ENCODE assay signal across 21 cellular contexts in genomic region chr6:163583558-163583957, GRCh38.
DNase-seq lines count a peak whose midpoint lies in the region; ATAC-seq and TF ChIP-seq lines count a peak whose summit lies in the region.
"Had no signal": no experiment of that assay in that cellular context is flagged by ENCODE, and none has a peak within 500 bp of the region (broad histone marks: within the 10 kb centered on the region; RNA-seq: fewer than 3 reads in every experiment).

No MANE protein-coding gene starts in this region.

- H3K4me1 Mint-ChIP-seq in Calu3 (ENCODE audit: low read depth, unreplicated experiment), result peaks cover 23% of the 10 kb centered on the region

- 67% methylated on average over 7 of the region's 7 CpGs for WGBS in liver
- 95% methylated on average over 7 of the region's 7 CpGs for WGBS in mammary epithelial cell (ENCODE audit: low coverage, missing lambda C conversion rate)

- H3K4me3 ChIP-seq in Panc1 (ENCODE audit: low read depth in 2 of 2, low read length in 2 of 2) (no peak overlapping the region), liver (ENCODE audit: low read depth in 1 of 3, low read length in 3 of 3) (no peak overlapping the region), mammary epithelial cell (replicated peaks in 1 of 3; ENCODE audit: insufficient read depth in 1 of 3, low read depth in 2 of 3, low read length in 3 of 3) (no peak overlapping the region)
- H3K4me3 ChIP-seq: GM23248 had no signal

- H4K20me1 ChIP-seq in mammary epithelial cell (ENCODE audit: insufficient read depth, low read length), result no peaks in the 10 kb centered on the region

- H3K36me3 ChIP-seq in Panc1 (ENCODE audit: control insufficient read depth, insufficient read depth, low read length) (no peaks in the 10 kb centered on the region), liver (ENCODE audit: control insufficient read depth in 4 of 4, insufficient read depth in 3 of 4, low read depth in 1 of 4, low read length in 3 of 4) (no peaks in the 10 kb centered on the region), mammary epithelial cell (ENCODE audit: insufficient read depth, low read length) (no peaks in the 10 kb centered on the region)

- H3K27ac ChIP-seq in Panc1 (ENCODE audit: low read length) (no peak overlapping the region), liver (ENCODE audit: low read depth in 1 of 2, low read length in 2 of 2) (no peak overlapping the region), mammary epithelial cell (ENCODE audit: insufficient read depth, low read depth, low read length) (no peak overlapping the region)
- H3K27ac ChIP-seq: C4-2B, GM23248, KMS-11 had no signal

- H3K9me3 ChIP-seq in Panc1 (ENCODE audit: control insufficient read depth, insufficient read depth, low read depth, low read length) (no peaks in the 10 kb centered on the region), liver (ENCODE audit: control insufficient read depth in 4 of 4, low read length in 3 of 4) (no peaks in the 10 kb centered on the region), mammary epithelial cell (replicated peaks; ENCODE audit: insufficient read depth, low read length) (no peaks in the 10 kb centered on the region)

- BruUV-seq in Calu3 (replicated peaks; lab: Mats Ljungman, UMichigan), result no TSS peak
- BruUV-seq in Panc1 (replicated peaks; lab: Mats Ljungman, UMichigan), result no TSS peak
- BruUV-seq in mammary epithelial cell (replicated peaks; lab: Mats Ljungman, UMichigan), result no TSS peak

- no peak overlapping the region for H3K4me3 Mint-ChIP-seq in Calu3 (ENCODE audit: low read depth, unreplicated experiment)
- H3K4me3 Mint-ChIP-seq: CD8-positive, alpha-beta memory T cell had no signal

- H3K4me1 ChIP-seq in Panc1 (ENCODE audit: control insufficient read depth, insufficient read depth, low read length), result peaks cover 3% of the 10 kb centered on the region; the same call in 1 of the 2 replicates
- peaks cover 0 to 8% (median 4%) of the 10 kb centered on the region in 4 donors for H3K4me1 ChIP-seq in liver (ENCODE audit: control insufficient read depth in 4 of 4, insufficient read depth in 4 of 4, low read length in 3 of 4)
- peaks cover 23% of the 10 kb centered on the region for H3K4me1 ChIP-seq in mammary epithelial cell (ENCODE audit: insufficient read depth, low read length)

- dilution Hi-C loops in mammary epithelial cell (cut with HindIII; ENCODE audit: low sequenced_read_pairs), result no loop called here

- H3K36me3 Mint-ChIP-seq in Calu3 (ENCODE audit: insufficient read depth, unreplicated experiment), result peaks cover 43% of the 10 kb centered on the region
- H3K36me3 Mint-ChIP-seq: CD8-positive, alpha-beta memory T cell had no signal

- ATAC-seq in Panc1 (0 out of 2 replicates have a peak, but pooled peaks have one; percentile 10), GM18868 (IDR thresholded peaks at IDR 0.05; ENCODE audit: unreplicated experiment) (no peak)

- H3K9ac ChIP-seq in liver (ENCODE audit: low read depth in 1 of 2, low read length in 2 of 2), result no peak overlapping the region
- H3K9ac ChIP-seq in mammary epithelial cell (ENCODE audit: insufficient read depth, low read length), result no peak overlapping the region
- H3K9ac ChIP-seq: GM23248, KMS-11 had no signal

- TF ChIP-seq CTCF in Calu3 (IDR thresholded peaks at IDR 0.05; ENCODE audit: unreplicated experiment) (no peak), Panc1 (IDR thresholded peaks at IDR 0.05) (no peak), liver (IDR thresholded peaks at IDR 0.05; ENCODE audit: low read depth, low read length, missing input control) (no peak), mammary epithelial cell (conservative IDR thresholded peaks at IDR 0.05 in 1 of 2, IDR thresholded peaks at IDR 0.05 in 1 of 2; ENCODE audit: extremely low read depth in 1 of 2, insufficient read depth in 1 of 2, low read depth in 1 of 2, low read length in 2 of 2) (no peak)

- intact Hi-C loops in Calu3 (cut with micrococcal nuclease; ENCODE audit: unreplicated experiment) (no loop called here), Panc1 (cut with micrococcal nuclease; ENCODE audit: unreplicated experiment) (loop anchor here (10.0 kb wide), 1 partner anchor 1341 kb away; no protein-coding TSS in a partner anchor), mammary epithelial cell (cut with micrococcal nuclease) (no loop called here)

- no peak overlapping the region for H3K4me2 ChIP-seq in mammary epithelial cell (ENCODE audit: insufficient read depth, low read depth, low read length)
- H3K4me2 ChIP-seq: KMS-11 had no signal

- H3K27me3 ChIP-seq in Panc1 (ENCODE audit: control insufficient read depth, insufficient read depth, low read length), result no peaks in the 10 kb centered on the region
- H3K27me3 ChIP-seq in liver (ENCODE audit: control insufficient read depth in 4 of 4, insufficient read depth in 4 of 4, low read length in 3 of 4), result no peaks in the 10 kb centered on the region
- no peaks in the 10 kb centered on the region for H3K27me3 ChIP-seq in mammary epithelial cell (ENCODE audit: insufficient read depth, low read length)

- no peaks in the 10 kb centered on the region for H3K27me3 Mint-ChIP-seq in Calu3 (ENCODE audit: unreplicated experiment)

- POLR2A ChIA-PET in Panc1 (lab: Charles Lee), result no interaction called here

- H3K79me2 ChIP-seq in mammary epithelial cell (ENCODE audit: insufficient read depth, low read length), result no peaks in the 10 kb centered on the region

- in situ Hi-C loops in Panc1 (cut with HindIII; ENCODE audit: low pct_unique_long_range_greater_than_20kb, low sequenced_read_pairs), result no loop called here
- in situ Hi-C loops in mammary epithelial cell (cut with MboI; ENCODE audit: low sequenced_read_pairs in 2 of 2), result no loop called here

- peak overlapping the region; percentile 25 for H3K27ac Mint-ChIP-seq in Calu3 (ENCODE audit: unreplicated experiment)
- H3K27ac Mint-ChIP-seq: CD8-positive, alpha-beta memory T cell had no signal

- no peak overlapping the region for H2AFZ ChIP-seq in mammary epithelial cell (ENCODE audit: low read depth, low read length)
- H2AFZ ChIP-seq: GM23248 had no signal

- no peaks in the 10 kb centered on the region for H3K9me3 Mint-ChIP-seq in Calu3 (ENCODE audit: low read depth, unreplicated experiment)
- H3K9me3 Mint-ChIP-seq: CD8-positive, alpha-beta memory T cell had no signal

- CTCF ChIA-PET in Calu3 (lab: Charles Lee), result no interaction called here
- CTCF ChIA-PET in Panc1 (lab: Charles Lee), result no interaction called here
- CTCF ChIA-PET in mammary epithelial cell (lab: Charles Lee; ENCODE audit: low non-redundant PET), result no interaction called here

- no peak for DNase-seq in Calu3
- DNase-seq in Panc1 (ENCODE audit: low read depth, low spot score), result no peak
- peak; percentile 76 for DNase-seq in pons (ENCODE audit: low spot score)
- no peak for DNase-seq in mammary epithelial cell
- DNase-seq in activated effector memory CD4-positive, alpha-beta T cell treated with anti-CD3 and anti-CD28 coated beads, Interleukin-2, amount 50 U/mL, for 16 hours, result no peak
- no peak for DNase-seq in COR-L47 (lab: John Stamatoyannopoulos, UW)
- DNase-seq: CD8-positive, alpha-beta memory T cell; GM23248; HCEC 1CT; MV-4-11; NCI-H1105 treated with DMSO at 0.1 percent for 48 hours; NCI-H2029 treated with DMSO at 0.1 percent for 48 hours; NCI-H345; NCI-H524; NCI-H774; OCI-M1; Right ventricle myocardium superior had no signal

- TF ChIP-seq RAD21 in liver (IDR thresholded peaks at IDR 0.05), result no peak

TF ChIP-seq in liver, 16 proteins besides CTCF, POLR2A, EP300 and RAD21:
- TF ChIP-seq EGR1 (IDR thresholded peaks at IDR 0.05; ENCODE audit: low read depth in 2 of 2) (no peak), JUND (IDR thresholded peaks at IDR 0.05) (peak in 1 of 2 donors; percentile 14), MAX (IDR thresholded peaks at IDR 0.05) (no peak), HNF4G (IDR thresholded peaks at IDR 0.05) (no peak), FOXA1 (IDR thresholded peaks at IDR 0.05) (no peak), ATF3 (IDR thresholded peaks at IDR 0.05) (no peak), RXRA (IDR thresholded peaks at IDR 0.05) (peak in 1 of 2 donors; percentile 53), REST (IDR thresholded peaks at IDR 0.05) (no peak), HNF4A (conservative IDR thresholded peaks at IDR 0.05) (peak; percentile 67 to 70), YY1 (IDR thresholded peaks at IDR 0.05) (no peak), GABPA (IDR thresholded peaks at IDR 0.05 in 1 of 2, conservative IDR thresholded peaks at IDR 0.05 in 1 of 2) (peak in 1 of 2 donors; percentile 63), NR2F2 (IDR thresholded peaks at IDR 0.05) (no peak)
